Comparison of ENCODE assay signal across 10 cellular contexts in genomic region chr1:19385869-19386591, GRCh38.
DNase-seq lines count a peak whose midpoint lies in the region; ATAC-seq and TF ChIP-seq lines count a peak whose summit lies in the region.
"Had no signal": no experiment of that assay in that cellular context is flagged by ENCODE, and none has a peak within 500 bp of the region (broad histone marks: within the 10 kb centered on the region; RNA-seq: fewer than 3 reads in every experiment).

No MANE protein-coding gene starts in this region.

- peaks cover 29% of the 10 kb centered on the region for H3K4me1 ChIP-seq in psoas muscle
- H3K4me1 ChIP-seq: neural progenitor cell had no signal

- TF ChIP-seq CTCF in psoas muscle (IDR thresholded peaks at IDR 0.05): no peak
- TF ChIP-seq CTCF in dorsolateral prefrontal cortex (IDR thresholded peaks at IDR 0.05 in 54 of 56, conservative IDR thresholded peaks at IDR 0.05 in 2 of 56; ENCODE audit: low read depth in 1 of 56, partially characterized antibody in 56 of 56): no peak

- H3K27me3 Mint-ChIP-seq in activated T-helper 17 cell treated with anti-CD3 and anti-CD28 coated beads, Interleukin-2, amount 50 U/mL, for 72 hours: no peaks in the 10 kb centered on the region
- no peaks in the 10 kb centered on the region for H3K27me3 Mint-ChIP-seq in activated naive CD4-positive, alpha-beta T cell treated with anti-CD3 and anti-CD28 coated beads, Interleukin-2, amount 10 ng/mL, durations not matched to agents 7 days and 5 days
- H3K27me3 Mint-ChIP-seq in stimulated activated naive CD8-positive, alpha-beta T cell treated with anti-CD3 and anti-CD28 coated beads, Interleukin-15, amount 100 ng/mL, for 72 hours: no peaks in the 10 kb centered on the region

- H3K27ac Mint-ChIP-seq in activated T-helper 17 cell treated with anti-CD3 and anti-CD28 coated beads, Interleukin-2, amount 50 U/mL, for 72 hours: peak overlapping the region; percentile 61
- H3K27ac Mint-ChIP-seq in activated naive CD4-positive, alpha-beta T cell treated with anti-CD3 and anti-CD28 coated beads, Interleukin-2, amount 10 ng/mL, durations not matched to agents 7 days and 5 days: no peak overlapping the region
- peak overlapping the region in 1 of 2 donors; percentile 41 for H3K27ac Mint-ChIP-seq in stimulated activated naive CD8-positive, alpha-beta T cell treated with anti-CD3 and anti-CD28 coated beads, Interleukin-15, amount 100 ng/mL, for 72 hours
- H3K27ac Mint-ChIP-seq: neural progenitor cell had no signal

- no peak overlapping the region for H3K4me3 ChIP-seq in psoas muscle
- no peak overlapping the region for H3K4me3 ChIP-seq in dorsolateral prefrontal cortex
- H3K4me3 ChIP-seq: neural progenitor cell had no signal

- no peak for ATAC-seq in activated T-helper 17 cell treated with anti-CD3 and anti-CD28 coated beads, Interleukin-2, amount 50 U/mL, for 72 hours (replicated peaks)
- ATAC-seq in left cardiac atrium (peak; percentile 74 to 83), psoas muscle (peak; percentile 44 to 77 (median 72))
- no peak for ATAC-seq in stimulated activated naive CD8-positive, alpha-beta T cell treated with anti-CD3 and anti-CD28 coated beads, Interleukin-15, amount 100 ng/mL, for 72 hours

- peaks cover 49% of the 10 kb centered on the region for H3K36me3 Mint-ChIP-seq in activated T-helper 17 cell treated with anti-CD3 and anti-CD28 coated beads, Interleukin-2, amount 50 U/mL, for 72 hours (ENCODE audit: low read depth)
- peaks cover 36% of the 10 kb centered on the region for H3K36me3 Mint-ChIP-seq in activated naive CD4-positive, alpha-beta T cell treated with anti-CD3 and anti-CD28 coated beads, Interleukin-2, amount 10 ng/mL, durations not matched to agents 7 days and 5 days

- H3K27me3 ChIP-seq in psoas muscle (ENCODE audit: insufficient read depth in 3 of 3, low read length in 2 of 3): no peaks in the 10 kb centered on the region
- H3K27me3 ChIP-seq in dorsolateral prefrontal cortex: no peaks in the 10 kb centered on the region
- H3K27me3 ChIP-seq: neural progenitor cell had no signal

- intact Hi-C loops in left cardiac atrium (cut with DNase I) (loop anchor here (5.0 to 10.0 kb wide), 2 partner anchors 96 to 269 kb away; no protein-coding TSS in a partner anchor), psoas muscle (cut with DNase I) (loop anchor here in 1 of 2 donors (10.0 kb wide), 1 partner anchor 269 kb away; no protein-coding TSS in a partner anchor), dorsolateral prefrontal cortex (cut with DNase I) (loop anchor here in 1 of 2 donors (10.0 kb wide), 1 partner anchor 209 kb away; a partner anchor contains a TSS)

- H3K36me3 ChIP-seq in psoas muscle (ENCODE audit: insufficient read depth in 1 of 2, low read depth in 1 of 2): peaks cover 0 to 21% of the 10 kb centered on the region in 2 donors
- H3K36me3 ChIP-seq: neural progenitor cell had no signal

- peak; percentile 65 for DNase-seq in AG08396 (ENCODE audit: low spot score)
- DNase-seq in left cardiac atrium: peak; percentile 76
- DNase-seq in psoas muscle: peak; percentile 46 to 55
- no peak for DNase-seq in NCI-H2107 (lab: John Stamatoyannopoulos, UW)
- DNase-seq in activated naive CD4-positive, alpha-beta T cell treated with anti-CD3 and anti-CD28 coated beads, Interleukin-2, amount 10 ng/mL, durations not matched to agents 7 days and 5 days: no peak
- no peak for DNase-seq in stimulated activated naive CD8-positive, alpha-beta T cell treated with anti-CD3 and anti-CD28 coated beads, Interleukin-15, amount 100 ng/mL, for 72 hours
- no peak for DNase-seq in dorsolateral prefrontal cortex
- DNase-seq: C1 segment of cervical spinal cord had no signal

- H3K9me3 ChIP-seq in psoas muscle: no peaks in the 10 kb centered on the region

- peaks cover 29% of the 10 kb centered on the region for H3K4me1 Mint-ChIP-seq in activated T-helper 17 cell treated with anti-CD3 and anti-CD28 coated beads, Interleukin-2, amount 50 U/mL, for 72 hours
- peaks cover 42% of the 10 kb centered on the region for H3K4me1 Mint-ChIP-seq in activated naive CD4-positive, alpha-beta T cell treated with anti-CD3 and anti-CD28 coated beads, Interleukin-2, amount 10 ng/mL, durations not matched to agents 7 days and 5 days
- H3K4me1 Mint-ChIP-seq in stimulated activated naive CD8-positive, alpha-beta T cell treated with anti-CD3 and anti-CD28 coated beads, Interleukin-15, amount 100 ng/mL, for 72 hours: peaks cover 47% of the 10 kb centered on the region

- CTCF ChIA-PET in activated naive CD4-positive, alpha-beta T cell treated with anti-CD3 and anti-CD28 coated beads, Interleukin-2, amount 10 ng/mL, durations not matched to agents 7 days and 5 days (lab: Charles Lee): no interaction called here

- no peak overlapping the region for H3K4me3 Mint-ChIP-seq in activated T-helper 17 cell treated with anti-CD3 and anti-CD28 coated beads, Interleukin-2, amount 50 U/mL, for 72 hours
- H3K4me3 Mint-ChIP-seq in activated naive CD4-positive, alpha-beta T cell treated with anti-CD3 and anti-CD28 coated beads, Interleukin-2, amount 10 ng/mL, durations not matched to agents 7 days and 5 days: no peak overlapping the region
- no peak overlapping the region for H3K4me3 Mint-ChIP-seq in stimulated activated naive CD8-positive, alpha-beta T cell treated with anti-CD3 and anti-CD28 coated beads, Interleukin-15, amount 100 ng/mL, for 72 hours
- H3K4me3 Mint-ChIP-seq: neural progenitor cell had no signal

- peak overlapping the region; percentile 13 for H3K27ac ChIP-seq in psoas muscle
- H3K27ac ChIP-seq in dorsolateral prefrontal cortex: peak overlapping the region in 16 of 59 donors; percentile 8 to 58 (median 32)
- H3K27ac ChIP-seq: neural progenitor cell had no signal

- 21 to 25% (median 24%) methylated on average over 15 of the region's 15 CpGs for WGBS in psoas muscle, 3 donors

- H3K9me3 Mint-ChIP-seq in activated T-helper 17 cell treated with anti-CD3 and anti-CD28 coated beads, Interleukin-2, amount 50 U/mL, for 72 hours: no peaks in the 10 kb centered on the region
- H3K9me3 Mint-ChIP-seq in activated naive CD4-positive, alpha-beta T cell treated with anti-CD3 and anti-CD28 coated beads, Interleukin-2, amount 10 ng/mL, durations not matched to agents 7 days and 5 days: no peaks in the 10 kb centered on the region
- H3K9me3 Mint-ChIP-seq in stimulated activated naive CD8-positive, alpha-beta T cell treated with anti-CD3 and anti-CD28 coated beads, Interleukin-15, amount 100 ng/mL, for 72 hours: no peaks in the 10 kb centered on the region
- H3K9me3 Mint-ChIP-seq: neural progenitor cell had no signal

Comparison
In these comparisons a context has a peak if more than half of its experiments do, and no peak if none do; other contexts are left out.
1. DNase-seq: peak in AG08396 (single experiment), left cardiac atrium (single experiment) and psoas muscle (2 of 2); none in NCI-H2107 (single experiment), activated naive CD4-positive, alpha-beta T cell treated with anti-CD3 and anti-CD28 coated beads, Interleukin-2, amount 10 ng/mL, durations not matched to agents 7 days and 5 days (single experiment), stimulated activated naive CD8-positive, alpha-beta T cell treated with anti-CD3 and anti-CD28 coated beads, Interleukin-15, amount 100 ng/mL, for 72 hours (0 of 2) and dorsolateral prefrontal cortex (0 of 10).
2. ATAC-seq: peak in left cardiac atrium (2 of 2) and psoas muscle (4 of 4); none in activated T-helper 17 cell treated with anti-CD3 and anti-CD28 coated beads, Interleukin-2, amount 50 U/mL, for 72 hours (single experiment) and stimulated activated naive CD8-positive, alpha-beta T cell treated with anti-CD3 and anti-CD28 coated beads, Interleukin-15, amount 100 ng/mL, for 72 hours (single experiment).